ENCODE assay signal across 23 cellular contexts in genomic region chr6:37595859-37596258, GRCh38.
DNase-seq lines count a peak whose midpoint lies in the region; ATAC-seq, FAIRE-seq and TF ChIP-seq lines count a peak whose summit lies in the region.
"Had no signal": no experiment of that assay in that cellular context is flagged by ENCODE, and none has a peak within 500 bp of the region (broad histone marks: within the 10 kb centered on the region; RNA-seq: fewer than 3 reads in every experiment).

No MANE protein-coding gene starts in this region.

- peaks cover 12 to 39% of the 10 kb centered on the region in 2 donors for H3K27me3 Mint-ChIP-seq in stimulated activated naive B cell treated with anti-CD40 and anti-IgM and Interleukin-4, amounts not matched to agents 10 μg/mL and 1 μg/mL and 100 μg/mL, for 72 hours
- H3K27me3 Mint-ChIP-seq in CD4-positive, alpha-beta T cell = peaks cover 10% of the 10 kb centered on the region

- 3% methylated on average over 2 of the region's 2 CpGs for WGBS in GM12878 (ENCODE audit: insufficient coverage, insufficient replicate concordance, low lambda C conversion rate, missing lambda C conversion rate)

- H3K27ac Mint-ChIP-seq in stimulated activated naive B cell treated with anti-CD40 and anti-IgM and Interleukin-4, amounts not matched to agents 10 μg/mL and 1 μg/mL and 100 μg/mL, for 72 hours = no peak overlapping the region
- no peak overlapping the region for H3K27ac Mint-ChIP-seq in CD4-positive, alpha-beta T cell
- H3K27ac Mint-ChIP-seq: CD4-positive, alpha-beta memory T cell had no signal

- no peaks in the 10 kb centered on the region for H3K79me2 ChIP-seq in GM12878 (ENCODE audit: control insufficient read depth, insufficient read depth, low read length)

- TF ChIP-seq EP300 in GM12878 (IDR thresholded peaks at IDR 0.05; ENCODE audit: borderline replicate concordance in 1 of 2, control insufficient read depth in 1 of 2, low read depth in 2 of 2, low read length in 2 of 2) = no peak

- no peaks in the 10 kb centered on the region for H3K36me3 ChIP-seq in BLaER1 treated with 17β-estradiol and CSF1 and Interleukin-3, amounts not matched to agents 10 nM and 100 nM
- no peaks in the 10 kb centered on the region for H3K36me3 ChIP-seq in GM12878 (ENCODE audit: control insufficient read depth in 2 of 2, insufficient read depth in 2 of 2, low read length in 1 of 2)
- H3K36me3 ChIP-seq: BE2C had no signal

- H3K9ac ChIP-seq in BLaER1 treated with 17β-estradiol and CSF1 and Interleukin-3, amounts not matched to agents 10 nM and 100 nM = no peak overlapping the region
- H3K9ac ChIP-seq in GM12878 (ENCODE audit: control insufficient read depth, insufficient read depth, low read length) = no peak overlapping the region

- intact Hi-C loops in GM12878 (cut with micrococcal nuclease; ENCODE audit: unreplicated experiment) = no loop called here
- intact Hi-C loops in CD4-positive, alpha-beta T cell (cut with DNase I, micrococcal nuclease) = no loop called here

- no peak overlapping the region for H3K4me3 ChIP-seq in BLaER1 treated with 17β-estradiol and CSF1 and Interleukin-3, amounts not matched to agents 10 nM and 100 nM
- no peak overlapping the region for H3K4me3 ChIP-seq in GM12878

- H3K9me3 ChIP-seq in BLaER1 treated with 17β-estradiol and CSF1 and Interleukin-3, amounts not matched to agents 10 nM and 100 nM (replicated peaks in 1 of 11) = no peaks in the 10 kb centered on the region
- H3K9me3 ChIP-seq in GM12878 (replicated peaks; ENCODE audit: control insufficient read depth, insufficient read depth, low read length) = no peaks in the 10 kb centered on the region
- H3K9me3 ChIP-seq in CD4-positive, alpha-beta T cell (ENCODE audit: control insufficient read depth, low read length) = no peaks in the 10 kb centered on the region
- H3K9me3 ChIP-seq: BE2C had no signal

- H3K4me3 Mint-ChIP-seq in stimulated activated naive B cell treated with anti-CD40 and anti-IgM and Interleukin-4, amounts not matched to agents 10 μg/mL and 1 μg/mL and 100 μg/mL, for 72 hours = no peak overlapping the region
- H3K4me3 Mint-ChIP-seq in CD4-positive, alpha-beta T cell = no peak overlapping the region
- H3K4me3 Mint-ChIP-seq: CD4-positive, alpha-beta memory T cell; CD8-positive, alpha-beta memory T cell had no signal

- BruUV-seq in GM12878 (replicated peaks; lab: Mats Ljungman, UMichigan) = no TSS peak

- no peak overlapping the region for H2AFZ ChIP-seq in GM12878 (ENCODE audit: control insufficient read depth, low read depth, low read length)

- SMC1A ChIA-PET in GM12878 (lab: Charles Lee; ENCODE audit: uncharacterized antibody, unreplicated experiment) = no interaction called here

- CTCF ChIA-PET in GM12878 (lab: Yijun Ruan, JAX) = no interaction called here
- CTCF ChIA-PET in CD4-positive, alpha-beta T cell (lab: Charles Lee) = no interaction called here

- H3K9me3 Mint-ChIP-seq in stimulated activated naive B cell treated with anti-CD40 and anti-IgM and Interleukin-4, amounts not matched to agents 10 μg/mL and 1 μg/mL and 100 μg/mL, for 72 hours = no peaks in the 10 kb centered on the region
- no peaks in the 10 kb centered on the region for H3K9me3 Mint-ChIP-seq in CD4-positive, alpha-beta T cell
- H3K9me3 Mint-ChIP-seq: CD4-positive, alpha-beta memory T cell; CD8-positive, alpha-beta memory T cell had no signal

- H3K4me1 ChIP-seq in BLaER1 treated with 17β-estradiol and CSF1 and Interleukin-3, amounts not matched to agents 10 nM and 100 nM = peaks cover 0 to 32% (median 23%) of the 10 kb centered on the region in 10 experiments; a peak in 14 of 20 replicates
- H3K4me1 ChIP-seq in GM12878 (ENCODE audit: control insufficient read depth, insufficient read depth, low read length) = 0 out of 2 replicates have a peak, but pooled peaks cover 4% of the 10 kb centered on the region
- H3K4me1 ChIP-seq: BE2C had no signal

- no peak for DNase-seq in GM12878 (ENCODE audit: low read depth, low spot score)
- DNase-seq in stimulated activated naive B cell treated with anti-CD40 and anti-IgM and Interleukin-4, amounts not matched to agents 10 μg/mL and 1 μg/mL and 100 μg/mL, for 72 hours = no peak
- no peak for DNase-seq in CD4-positive, alpha-beta T cell
- no peak for DNase-seq in C1 segment of cervical spinal cord (lab: John Stamatoyannopoulos, UW)
- no peak for DNase-seq in medulla oblongata (ENCODE audit: extremely low spot score)
- DNase-seq: 8988T; ACHN; BE2C; CD4-positive, alpha-beta memory T cell; CD8-positive, alpha-beta memory T cell; COR-L47; DMS 273 treated with DMSO at 0.1 percent for 48 hours; DMS153; DMS53; DMS79; DND-41; EL; GDM1 had no signal

- POLR2A ChIA-PET in GM12878 (lab: Charles Lee) = no interaction called here
- POLR2A ChIA-PET in CD4-positive, alpha-beta T cell (lab: Charles Lee) = no interaction called here

- no peak for ATAC-seq in GM12878
- ATAC-seq in stimulated activated naive B cell treated with anti-CD40 and anti-IgM and Interleukin-4, amounts not matched to agents 10 μg/mL and 1 μg/mL and 100 μg/mL, for 72 hours (replicated peaks) = peak; percentile 57 to 65
- ATAC-seq in CD4-positive, alpha-beta T cell (ENCODE audit: poor library complexity) = no peak

- H3K36me3 Mint-ChIP-seq in stimulated activated naive B cell treated with anti-CD40 and anti-IgM and Interleukin-4, amounts not matched to agents 10 μg/mL and 1 μg/mL and 100 μg/mL, for 72 hours = no peaks in the 10 kb centered on the region
- no peaks in the 10 kb centered on the region for H3K36me3 Mint-ChIP-seq in CD4-positive, alpha-beta T cell (ENCODE audit: low read depth)
- H3K36me3 Mint-ChIP-seq: CD4-positive, alpha-beta memory T cell; CD8-positive, alpha-beta memory T cell had no signal

- no peaks in the 10 kb centered on the region for H4K20me1 ChIP-seq in BLaER1 treated with 17β-estradiol and CSF1 and Interleukin-3, amounts not matched to agents 10 nM and 100 nM
- H4K20me1 ChIP-seq in GM12878 (ENCODE audit: control insufficient read depth, insufficient read depth) = no peaks in the 10 kb centered on the region

- in situ Hi-C loops in GM12878 (cut with MboI) = no loop called here

- TF ChIP-seq CTCF in GM12878 (IDR thresholded peaks at IDR 0.05 in 2 of 3, conservative IDR thresholded peaks at IDR 0.05 in 1 of 3; ENCODE audit: control insufficient read depth in 2 of 3, extremely low read depth in 1 of 3, insufficient read depth in 1 of 3, low read depth in 3 of 3, low read length in 3 of 3) = no peak
- no peak for TF ChIP-seq CTCF in CD4-positive, alpha-beta T cell (IDR thresholded peaks at IDR 0.05)

- no peak for TF ChIP-seq RAD21 in GM12878 (IDR thresholded peaks at IDR 0.05; ENCODE audit: insufficient read depth, low read depth, low read length)

- FAIRE-seq in GM12878 (lab: Jason Lieb, UNC) = no peak
- FAIRE-seq: A204.1, GM12891, GM19239 had no signal

- H3K27ac ChIP-seq in BLaER1 treated with 17β-estradiol and CSF1 and Interleukin-3, amounts not matched to agents 10 nM and 100 nM = no peak overlapping the region
- no peak overlapping the region for H3K27ac ChIP-seq in GM12878 (ENCODE audit: control insufficient read depth, insufficient read depth)
- H3K27ac ChIP-seq in CD4-positive, alpha-beta T cell (ENCODE audit: low read depth, low read length) = no peak overlapping the region
- H3K27ac ChIP-seq: C4-2B had no signal

- H3K4me2 ChIP-seq in BLaER1 treated with 17β-estradiol and CSF1 and Interleukin-3, amounts not matched to agents 10 nM and 100 nM = peak overlapping the region in 7 of 11 experiments; percentile 60 to 80 (median 69); a peak in 4 of 22 replicates
- no peak overlapping the region for H3K4me2 ChIP-seq in GM12878 (ENCODE audit: control insufficient read depth, insufficient read depth)

- no peak for TF ChIP-seq POLR2A in GM12878 (IDR thresholded peaks at IDR 0.05; ENCODE audit: low read depth, low read length)

- RAD21 ChIA-PET in GM12878 (lab: Charles Lee; ENCODE audit: unreplicated experiment) = no interaction called here

- H3K27me3 ChIP-seq in BLaER1 treated with 17β-estradiol and CSF1 and Interleukin-3, amounts not matched to agents 10 nM and 100 nM = no peaks in the 10 kb centered on the region
- H3K27me3 ChIP-seq in GM12878 (replicated peaks in 1 of 2; ENCODE audit: control insufficient read depth in 2 of 2, insufficient read depth in 2 of 2, low read length in 1 of 2) = peaks cover 0 to 1% of the 10 kb centered on the region in 2 experiments; a peak in 1 of 4 replicates
- H3K27me3 ChIP-seq in CD4-positive, alpha-beta T cell (ENCODE audit: control insufficient read depth, insufficient read depth, low read length) = no peaks in the 10 kb centered on the region
- H3K27me3 ChIP-seq: BE2C had no signal

- peaks cover 4 to 12% of the 10 kb centered on the region in 2 donors for H3K4me1 Mint-ChIP-seq in stimulated activated naive B cell treated with anti-CD40 and anti-IgM and Interleukin-4, amounts not matched to agents 10 μg/mL and 1 μg/mL and 100 μg/mL, for 72 hours
- no peaks in the 10 kb centered on the region for H3K4me1 Mint-ChIP-seq in CD4-positive, alpha-beta T cell (ENCODE audit: low read depth)
- H3K4me1 Mint-ChIP-seq: CD8-positive, alpha-beta memory T cell had no signal

Comparison
In these comparisons a context has a peak if more than half of its experiments do, and no peak if none do; other contexts are left out.
1. ATAC-seq: peak in stimulated activated naive B cell treated with anti-CD40 and anti-IgM and Interleukin-4, amounts not matched to agents 10 μg/mL and 1 μg/mL and 100 μg/mL, for 72 hours (2 of 2); none in GM12878 (single experiment) and CD4-positive, alpha-beta T cell (single experiment).